ENCODE assay signal across 10 cellular contexts in the genomic region with DNA sequence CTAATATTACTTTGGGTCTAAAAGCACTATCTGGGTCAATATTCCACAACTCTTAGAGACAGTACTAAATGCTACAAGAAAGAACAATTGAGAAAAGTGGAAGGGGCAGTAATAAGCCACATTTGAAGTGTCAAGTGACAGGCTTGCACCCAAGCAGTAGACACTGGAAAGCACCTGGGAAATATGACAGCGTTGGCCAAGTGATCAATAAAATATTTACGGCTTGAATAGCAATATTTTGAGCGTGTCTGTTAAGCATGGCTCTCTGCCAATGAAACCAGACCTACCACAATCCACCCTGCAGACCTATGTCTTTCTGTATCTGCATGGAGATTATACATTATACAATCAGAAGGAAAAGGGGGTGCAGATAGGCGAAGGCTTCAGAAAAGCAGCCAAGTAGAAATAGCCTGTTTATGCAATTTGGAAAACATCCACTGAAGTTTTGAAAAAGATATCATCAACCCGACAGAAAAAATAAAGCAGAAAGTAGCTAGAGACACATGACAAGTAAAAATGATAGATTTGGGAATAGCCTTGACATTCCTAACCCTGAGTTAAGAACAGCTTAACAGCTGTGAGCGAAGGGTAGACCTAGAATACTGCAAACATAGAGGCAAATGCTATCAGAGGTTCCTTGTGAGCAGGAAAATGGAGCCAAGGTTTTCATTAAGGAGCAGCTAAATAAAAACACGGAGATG.
DNase-seq lines count a peak whose midpoint lies in the region; ATAC-seq and TF ChIP-seq lines count a peak whose summit lies in the region.
"Had no signal": no experiment of that assay in that cellular context is flagged by ENCODE, and none has a peak within 500 bp of the region (broad histone marks: within the 10 kb centered on the region; RNA-seq: fewer than 3 reads in every experiment).

No MANE protein-coding gene starts in this region.

- in situ Hi-C loops in gastrocnemius medialis (cut with MboI; ENCODE audit: low sequenced_read_pairs in 4 of 4): loop anchor here in 1 of 4 donors (10.0 kb wide), 1 partner anchor 59 kb away; no protein-coding TSS in a partner anchor

- ATAC-seq in DND-41 (ENCODE audit: insufficient read depth, low read depth) (no peak), gastrocnemius medialis (no peak), GM18873 (IDR thresholded peaks at IDR 0.05; ENCODE audit: low FRiP score, unreplicated experiment) (no peak), HG03139 (IDR thresholded peaks at IDR 0.05; ENCODE audit: unreplicated experiment) (no peak)

- CTCF ChIA-PET in HEK293T (lab: Yijun Ruan, JAX): no interaction called here

- DNase-seq in DND-41: no peak
- no peak for DNase-seq in esophagus squamous epithelium (lab: John Stamatoyannopoulos, UW)
- no peak for DNase-seq in gastrocnemius medialis
- DNase-seq in HEK293T (ENCODE audit: extremely low spot score): no peak
- no peak for DNase-seq in stimulated activated CD4-positive, alpha-beta T cell treated with anti-CD3 and anti-CD28 coated beads, Interleukin-4, amount 100 ng/mL, for 1 hour
- DNase-seq: endodermal cell, MG63 had no signal

- peaks cover 74% of the 10 kb centered on the region for H3K4me1 ChIP-seq in DND-41 (ENCODE audit: insufficient read depth, low read length)
- peaks cover 77% of the 10 kb centered on the region for H3K4me1 ChIP-seq in OCI-LY1 (ENCODE audit: insufficient read depth, low read length, severe bottlenecking)
- peaks cover 0 to 69% (median 10%) of the 10 kb centered on the region in 3 donors for H3K4me1 ChIP-seq in esophagus squamous epithelium
- peaks cover 32 to 34% of the 10 kb centered on the region in 2 donors for H3K4me1 ChIP-seq in gastrocnemius medialis

- H3K36me3 ChIP-seq in DND-41 (ENCODE audit: insufficient read depth, low read length) (peaks cover 62% of the 10 kb centered on the region), OCI-LY1 (ENCODE audit: insufficient read depth, low read length) (peaks cover 95% of the 10 kb centered on the region), esophagus squamous epithelium (peaks cover 0 to 5% (median 0%) of the 10 kb centered on the region in 3 donors), gastrocnemius medialis (no peaks in the 10 kb centered on the region)

- H3K27me3 ChIP-seq in DND-41 (ENCODE audit: insufficient read depth, low read length, poor library complexity) (no peaks in the 10 kb centered on the region), OCI-LY1 (ENCODE audit: insufficient read depth, low read length) (no peaks in the 10 kb centered on the region), esophagus squamous epithelium (no peaks in the 10 kb centered on the region), gastrocnemius medialis (no peaks in the 10 kb centered on the region)
- H3K27me3 ChIP-seq: MG63 had no signal

- H3K9ac ChIP-seq in DND-41 (ENCODE audit: low read depth, low read length): peak overlapping the region; percentile 17
- peak overlapping the region; percentile 96 for H3K9ac ChIP-seq in OCI-LY1 (ENCODE audit: low read length)

- H3K9me2 ChIP-seq in OCI-LY1 (ENCODE audit: low read depth, low read length): no peaks in the 10 kb centered on the region

- H3K79me2 ChIP-seq in DND-41 (ENCODE audit: insufficient read depth, low read length): peaks cover 100% of the 10 kb centered on the region
- peaks cover 100% of the 10 kb centered on the region for H3K79me2 ChIP-seq in OCI-LY1 (ENCODE audit: insufficient read depth, low read length)

- 45 to 67% methylated on average over 7 of the region's 7 CpGs for whole genome bisulfite sequencing in esophagus squamous epithelium, 2 donors

- peak overlapping the region; percentile 33 for H3K27ac ChIP-seq in DND-41 (ENCODE audit: low read length)
- peak overlapping the region; percentile 85 for H3K27ac ChIP-seq in OCI-LY1 (ENCODE audit: low read depth, low read length, poor library complexity, severe bottlenecking)
- H3K27ac ChIP-seq in esophagus squamous epithelium: peak overlapping the region in 3 of 4 donors; percentile 37 to 94 (median 91)
- peak overlapping the region in 3 of 4 donors; percentile 19 to 89 (median 88) for H3K27ac ChIP-seq in gastrocnemius medialis

- H3K4me3 ChIP-seq in DND-41 (ENCODE audit: low read depth in 1 of 2, low read length in 2 of 2) (peak overlapping the region in 1 of 2 experiments; percentile 81; a peak in 2 of 4 replicates), OCI-LY1 (ENCODE audit: low read depth, low read length, poor library complexity, severe bottlenecking) (peak overlapping the region; percentile 91), esophagus squamous epithelium (peak overlapping the region in 3 of 4 donors; percentile 60 to 79 (median 76)), gastrocnemius medialis (peak overlapping the region in 3 of 4 donors; percentile 19 to 89 (median 24))
- H3K4me3 ChIP-seq: MG63 had no signal

- H2AFZ ChIP-seq in DND-41 (ENCODE audit: low read depth, low read length) (no peak overlapping the region), OCI-LY1 (ENCODE audit: low read length) (no peak overlapping the region)

- intact Hi-C loops in esophagus squamous epithelium (cut with DNase I): no loop called here
- intact Hi-C loops in gastrocnemius medialis (cut with DNase I; ENCODE audit: low total_unique reads): no loop called here

- TF ChIP-seq CTCF in DND-41 (IDR thresholded peaks at IDR 0.05; ENCODE audit: borderline replicate concordance, extremely low read depth, low read length, poor library complexity, severe bottlenecking) (no peak), OCI-LY1 (IDR thresholded peaks at IDR 0.05; ENCODE audit: low read length) (no peak), esophagus squamous epithelium (IDR thresholded peaks at IDR 0.05) (no peak), gastrocnemius medialis (IDR thresholded peaks at IDR 0.05 in 4 of 5, conservative IDR thresholded peaks at IDR 0.05 in 1 of 5) (no peak)

- H3K9me3 ChIP-seq in DND-41 (ENCODE audit: insufficient read depth, low read length, severe bottlenecking) (no peaks in the 10 kb centered on the region), OCI-LY1 (ENCODE audit: low read length) (no peaks in the 10 kb centered on the region), esophagus squamous epithelium (no peaks in the 10 kb centered on the region), gastrocnemius medialis (no peaks in the 10 kb centered on the region)
- H3K9me3 ChIP-seq: MG63 had no signal

- no peaks in the 10 kb centered on the region for H3F3A ChIP-seq in OCI-LY1 (ENCODE audit: insufficient read depth, low read length)

- H4K20me1 ChIP-seq in DND-41 (ENCODE audit: insufficient read depth, low read length) (peaks cover 93% of the 10 kb centered on the region), OCI-LY1 (ENCODE audit: insufficient read depth, low read length) (no peaks in the 10 kb centered on the region)

- H3K4me2 ChIP-seq in DND-41 (ENCODE audit: insufficient read depth, low read length) (peak overlapping the region; percentile 78), OCI-LY1 (ENCODE audit: low read length) (peak overlapping the region; percentile 79)

- POLR2A ChIA-PET in HEK293T (lab: Yijun Ruan, JAX): no interaction called here

- TF ChIP-seq POLR2A in esophagus squamous epithelium (IDR thresholded peaks at IDR 0.05) (no peak), gastrocnemius medialis (IDR thresholded peaks at IDR 0.05) (no peak)

TF ChIP-seq in HEK293T, 16 proteins besides CTCF, POLR2A, EP300 and RAD21:
- no peak for TF ChIP-seq SUZ12 (IDR thresholded peaks at IDR 0.05)
- no peak for TF ChIP-seq ZNF384 (IDR thresholded peaks at IDR 0.05)
- TF ChIP-seq SP1 (IDR thresholded peaks at IDR 0.05): no peak
- TF ChIP-seq NFRKB (IDR thresholded peaks at IDR 0.05): no peak
- TF ChIP-seq FOXM1 (IDR thresholded peaks at IDR 0.05; ENCODE audit: borderline replicate concordance): no peak
- no peak for TF ChIP-seq HDGF (IDR thresholded peaks at IDR 0.05; ENCODE audit: borderline replicate concordance)
- TF ChIP-seq FOXA1 (IDR thresholded peaks at IDR 0.05): no peak
- no peak for TF ChIP-seq ARNT (IDR thresholded peaks at IDR 0.05)
- no peak for TF ChIP-seq LEF1 (IDR thresholded peaks at IDR 0.05; ENCODE audit: borderline replicate concordance)
- no peak for TF ChIP-seq TARDBP (IDR thresholded peaks at IDR 0.05)
- no peak for TF ChIP-seq FOXK2 (IDR thresholded peaks at IDR 0.05)
- no peak for TF ChIP-seq CTBP1 (IDR thresholded peaks at IDR 0.05; ENCODE audit: borderline replicate concordance)
- no peak for TF ChIP-seq BHLHE40 (IDR thresholded peaks at IDR 0.05; ENCODE audit: borderline replicate concordance)
- TF ChIP-seq L3MBTL2 (conservative IDR thresholded peaks at IDR 0.05): no peak
- no peak for TF ChIP-seq ELF4 (IDR thresholded peaks at IDR 0.05)
- TF ChIP-seq PKNOX1 (IDR thresholded peaks at IDR 0.05): no peak

Comparison
In these comparisons a context has a peak if more than half of its experiments do, and no peak if none do; other contexts are left out.
1. H3K27ac ChIP-seq: peak in every context shown above with its lines; median percentile 91 in esophagus squamous epithelium; 88 in gastrocnemius medialis; 85 in OCI-LY1; 33 in DND-41.